ENCODE assay signal across 8 cellular contexts in the genomic region with DNA sequence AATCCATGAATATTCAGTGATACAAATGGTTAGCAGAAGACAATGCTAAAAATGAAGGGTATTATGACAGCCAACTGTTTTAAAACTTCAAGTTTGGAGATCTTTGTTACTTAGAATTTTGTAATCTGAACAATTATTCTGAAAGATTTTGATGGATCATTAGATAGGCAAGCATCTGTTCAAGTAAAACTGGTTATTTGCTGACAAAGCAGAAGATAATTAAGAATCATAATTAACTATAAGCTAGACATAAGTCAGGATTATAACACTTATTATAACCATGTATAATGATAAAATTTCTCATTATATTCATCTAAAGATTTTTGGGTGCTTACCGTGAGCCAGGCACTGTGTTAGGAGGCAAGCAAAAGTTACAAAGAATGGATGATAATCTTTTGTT.
"Had no signal": no experiment of that assay in that cellular context is flagged by ENCODE, and none has a peak within 500 bp of the region (broad histone marks: within the 10 kb centered on the region; RNA-seq: fewer than 3 reads in every experiment).

No MANE protein-coding gene starts in this region.

- DNase-seq: GDM1, GF-D8 had no signal

- H3K4me3 ChIP-seq: GM12878 had no signal

- FAIRE-seq: G401.6, GM12878, GM12891, GM12892, GM18507, GM19239 had no signal

- ATAC-seq: GM12878 had no signal
